In genomic region chr1:192552619-192553225, GRCh38 we compare ENCODE assay signal across 14 cellular contexts. TPM values are rescaled to one million over a fixed set of nuclear protein-coding genes. Genes with fewer than 3 reads are reported as not detected.
A peak's percentile ranks its signal among the peaks of the same experiment; 100 is the strongest.
DNase-seq lines count a peak whose midpoint lies in the region; ATAC-seq, FAIRE-seq and TF ChIP-seq lines count a peak whose summit lies in the region.
"Had no signal": no experiment of that assay in that cellular context is flagged by ENCODE, and none has a peak within 500 bp of the region (broad histone marks: within the 10 kb centered on the region; RNA-seq: fewer than 3 reads in every experiment).

No MANE protein-coding gene starts in this region.

- H3K4me3 ChIP-seq in GM06990 (replicated peaks; ENCODE audit: low read depth, low read length) = peak overlapping the region; percentile 36
- no peak overlapping the region for H3K4me3 ChIP-seq in HepG2 (replicated peaks in 1 of 3; ENCODE audit: insufficient read depth in 1 of 3, low read depth in 2 of 3, low read length in 3 of 3)
- H3K4me3 ChIP-seq: neural progenitor cell had no signal

- 63% methylated on average over 6 of the region's 6 CpGs for WGBS in HepG2 (ENCODE audit: low lambda C conversion rate)

- in situ Hi-C loops in ACHN (cut with HindIII; ENCODE audit: low pct_ligation_motif_present, low pct_unique_long_range_greater_than_20kb, low sequenced_read_pairs) (no loop called here), HepG2 (cut with HindIII; ENCODE audit: extremely low pct_ligation_motif_present, low pct_unique_long_range_greater_than_20kb) (no loop called here)

- peak overlapping the region; percentile 41 for H3K27ac Mint-ChIP-seq in activated T-helper 1 cell treated with anti-CD3 and anti-CD28 coated beads, Interleukin-12 subunit alpha, Interleukin-12 subunit beta, Interleukin-2, Interleukin-4 antibody, amounts not matched to agents 30 ng/mL and 10 ng/mL and 1 ng/mL, durations not matched to agents 14 hours and 24 hours and 36 hours
- H3K27ac Mint-ChIP-seq in stimulated activated naive B cell treated with anti-CD40 and anti-IgM and Interleukin-4, amounts not matched to agents 10 μg/mL and 1 μg/mL and 100 μg/mL, for 72 hours = no peak overlapping the region
- H3K27ac Mint-ChIP-seq: neural progenitor cell had no signal

- H3K27ac ChIP-seq in HepG2 (ENCODE audit: extremely low read length, insufficient read depth, low read length) = no peak overlapping the region
- H3K27ac ChIP-seq: foreskin keratinocyte, neural progenitor cell had no signal

- no peak overlapping the region for H2AFZ ChIP-seq in HepG2 (ENCODE audit: low read length)
- H2AFZ ChIP-seq: neural progenitor cell had no signal

- H3K27me3 ChIP-seq in GM06990 (replicated peaks; ENCODE audit: control insufficient read depth, insufficient read depth, low read length) (no peaks in the 10 kb centered on the region), HepG2 (ENCODE audit: control insufficient read depth in 1 of 2, insufficient read depth in 2 of 2, low read length in 2 of 2) (no peaks in the 10 kb centered on the region)
- H3K27me3 ChIP-seq: BE2C, foreskin keratinocyte, neural progenitor cell had no signal

- BruUV-seq in HepG2 (replicated peaks; lab: Mats Ljungman, UMichigan) = no TSS peak

- POLR2A ChIA-PET in HepG2 (lab: Yijun Ruan, JAX) = no interaction called here

- H3K79me2 ChIP-seq in HepG2 (ENCODE audit: insufficient read depth, low read length) = no peaks in the 10 kb centered on the region

- no peak overlapping the region for H3K4me3 Mint-ChIP-seq in activated T-helper 1 cell treated with anti-CD3 and anti-CD28 coated beads, Interleukin-12 subunit alpha, Interleukin-12 subunit beta, Interleukin-2, Interleukin-4 antibody, amounts not matched to agents 30 ng/mL and 10 ng/mL and 1 ng/mL, durations not matched to agents 14 hours and 24 hours and 36 hours
- no peak overlapping the region for H3K4me3 Mint-ChIP-seq in stimulated activated naive B cell treated with anti-CD40 and anti-IgM and Interleukin-4, amounts not matched to agents 10 μg/mL and 1 μg/mL and 100 μg/mL, for 72 hours
- H3K4me3 Mint-ChIP-seq: neural progenitor cell had no signal

- TF ChIP-seq RAD21 in HepG2 (CRISPR knock-in tag; IDR thresholded peaks at IDR 0.05) = no peak

- no peak for TF ChIP-seq POLR2A in HepG2 (IDR thresholded peaks at IDR 0.05; ENCODE audit: insufficient read depth in 1 of 2, low read depth in 2 of 2, low read length in 2 of 2)

- no peak for TF ChIP-seq CTCF in GM06990 (IDR thresholded peaks at IDR 0.05; ENCODE audit: insufficient read depth, low read length, poor library complexity, severe bottlenecking)
- TF ChIP-seq CTCF in HepG2 (CRISPR knock-in tag; IDR thresholded peaks at IDR 0.05) = no peak

- intact Hi-C loops in activated T-helper 1 cell treated with anti-CD3 and anti-CD28 coated beads, Interleukin-12 subunit alpha, Interleukin-12 subunit beta, Interleukin-2, Interleukin-4 antibody, amounts not matched to agents 30 ng/mL and 10 ng/mL and 1 ng/mL, durations not matched to agents 14 hours and 24 hours and 36 hours (cut with micrococcal nuclease) = no loop called here
- intact Hi-C loops in HepG2 (cut with micrococcal nuclease; ENCODE audit: unreplicated experiment) = no loop called here

- H3K4me2 ChIP-seq in HepG2 (ENCODE audit: low read depth, low read length) = no peak overlapping the region
- H3K4me2 ChIP-seq: neural progenitor cell had no signal

- H3K36me3 Mint-ChIP-seq in activated T-helper 1 cell treated with anti-CD3 and anti-CD28 coated beads, Interleukin-12 subunit alpha, Interleukin-12 subunit beta, Interleukin-2, Interleukin-4 antibody, amounts not matched to agents 30 ng/mL and 10 ng/mL and 1 ng/mL, durations not matched to agents 14 hours and 24 hours and 36 hours (ENCODE audit: low read depth) = peaks cover under 1% of the 10 kb centered on the region
- H3K36me3 Mint-ChIP-seq in stimulated activated naive B cell treated with anti-CD40 and anti-IgM and Interleukin-4, amounts not matched to agents 10 μg/mL and 1 μg/mL and 100 μg/mL, for 72 hours = peaks cover 0 to 2% of the 10 kb centered on the region in 2 donors
- H3K36me3 Mint-ChIP-seq: neural progenitor cell had no signal

- DNase-seq in GM06990 (ENCODE audit: extremely low read depth, insufficient read length) (peak; percentile 46), GM19239 (ENCODE audit: insufficient read length, low spot score) (no peak), DMS 273 (lab: John Stamatoyannopoulos, UW; ENCODE audit: unreplicated experiment) (no peak), ACHN (no peak), HepG2 (ENCODE audit: low spot score) (no peak)
- no peak for DNase-seq in activated T-helper 1 cell treated with anti-CD3 and anti-CD28 coated beads, Interleukin-12 subunit alpha, Interleukin-12 subunit beta, Interleukin-2, Interleukin-4 antibody, amounts not matched to agents 30 ng/mL and 10 ng/mL and 1 ng/mL, durations not matched to agents 14 hours and 24 hours and 36 hours (ENCODE audit: low spot score)
- DNase-seq in stimulated activated naive B cell treated with anti-CD40 and anti-IgM and Interleukin-4, amounts not matched to agents 10 μg/mL and 1 μg/mL and 100 μg/mL, for 72 hours = no peak
- DNase-seq: activated CD4-positive, alpha-beta T cell treated with anti-CD3 and anti-CD28 coated beads, Interleukin-2, amount 50 U/mL, for 48 hours; BE2C; foreskin keratinocyte; NCI-H187; NK-92 treated with Interleukin-12 subunit alpha and Interleukin-12 subunit beta, amount 100 ng/mL, for 24 hours had no signal

- no peaks in the 10 kb centered on the region for H3K9me3 Mint-ChIP-seq in activated T-helper 1 cell treated with anti-CD3 and anti-CD28 coated beads, Interleukin-12 subunit alpha, Interleukin-12 subunit beta, Interleukin-2, Interleukin-4 antibody, amounts not matched to agents 30 ng/mL and 10 ng/mL and 1 ng/mL, durations not matched to agents 14 hours and 24 hours and 36 hours
- H3K9me3 Mint-ChIP-seq in stimulated activated naive B cell treated with anti-CD40 and anti-IgM and Interleukin-4, amounts not matched to agents 10 μg/mL and 1 μg/mL and 100 μg/mL, for 72 hours = no peaks in the 10 kb centered on the region

- H3K9me3 ChIP-seq in HepG2 (ENCODE audit: low read length) = no peaks in the 10 kb centered on the region
- H3K9me3 ChIP-seq: BE2C had no signal

- H3K4me1 Mint-ChIP-seq in activated T-helper 1 cell treated with anti-CD3 and anti-CD28 coated beads, Interleukin-12 subunit alpha, Interleukin-12 subunit beta, Interleukin-2, Interleukin-4 antibody, amounts not matched to agents 30 ng/mL and 10 ng/mL and 1 ng/mL, durations not matched to agents 14 hours and 24 hours and 36 hours (ENCODE audit: low read depth) = peaks cover 52% of the 10 kb centered on the region
- peaks cover 17 to 44% of the 10 kb centered on the region in 2 donors for H3K4me1 Mint-ChIP-seq in stimulated activated naive B cell treated with anti-CD40 and anti-IgM and Interleukin-4, amounts not matched to agents 10 μg/mL and 1 μg/mL and 100 μg/mL, for 72 hours

- TF ChIP-seq EP300 in HepG2 (IDR thresholded peaks at IDR 0.05; ENCODE audit: low read depth in 2 of 2, low read length in 2 of 2) (no peak), HepG2 (CRISPR knock-in tag; IDR thresholded peaks at IDR 0.05; ENCODE audit: borderline replicate concordance) (no peak)

- no peak overlapping the region for H3K9ac ChIP-seq in HepG2 (ENCODE audit: insufficient read depth, low read depth, low read length)
- H3K9ac ChIP-seq: neural progenitor cell had no signal

- H4K20me1 ChIP-seq in HepG2 (ENCODE audit: insufficient read depth, low read length) = no peaks in the 10 kb centered on the region

- peak; percentile 33 for ATAC-seq in HG03064 (IDR thresholded peaks at IDR 0.05; ENCODE audit: low read depth, unreplicated experiment)
- ATAC-seq in stimulated activated naive B cell treated with anti-CD40 and anti-IgM and Interleukin-4, amounts not matched to agents 10 μg/mL and 1 μg/mL and 100 μg/mL, for 72 hours (replicated peaks) = no peak
- ATAC-seq in HepG2 = no peak
- ATAC-seq: foreskin keratinocyte had no signal

- H3K4me1 ChIP-seq in HepG2 (ENCODE audit: insufficient read depth, low read length) = no peaks in the 10 kb centered on the region
- H3K4me1 ChIP-seq: BE2C, foreskin keratinocyte had no signal

- H3K27me3 Mint-ChIP-seq in activated T-helper 1 cell treated with anti-CD3 and anti-CD28 coated beads, Interleukin-12 subunit alpha, Interleukin-12 subunit beta, Interleukin-2, Interleukin-4 antibody, amounts not matched to agents 30 ng/mL and 10 ng/mL and 1 ng/mL, durations not matched to agents 14 hours and 24 hours and 36 hours (ENCODE audit: insufficient read depth) = no peaks in the 10 kb centered on the region
- H3K27me3 Mint-ChIP-seq in stimulated activated naive B cell treated with anti-CD40 and anti-IgM and Interleukin-4, amounts not matched to agents 10 μg/mL and 1 μg/mL and 100 μg/mL, for 72 hours = peaks cover 10 to 24% of the 10 kb centered on the region in 2 donors

- CTCF ChIA-PET in HepG2 (lab: Yijun Ruan, JAX; ENCODE audit: low intra/inter-chr PET ratio, low total read pairs) = no interaction called here

- H3K36me3 ChIP-seq in GM06990 (ENCODE audit: control insufficient read depth, insufficient read depth, low read length) = no peaks in the 10 kb centered on the region
- H3K36me3 ChIP-seq in HepG2 (replicated peaks in 1 of 2; ENCODE audit: control insufficient read depth in 1 of 2, insufficient read depth in 2 of 2, low read length in 2 of 2) = no peaks in the 10 kb centered on the region
- H3K36me3 ChIP-seq: BE2C, neural progenitor cell had no signal

- FAIRE-seq in GM19239 (lab: Jason Lieb, UNC) (peak; percentile 76), HepG2 (lab: Jason Lieb, UNC) (no peak)

RNA-seq across cellular contexts. Expression of gene RGS1, which starts 22.9 kb away (rescaled TPM):
- 11.8 and 12.0 TPM in 2 replicates for total RNA-seq in activated T-helper 1 cell treated with anti-CD3 and anti-CD28 coated beads, Interleukin-12 subunit alpha, Interleukin-12 subunit beta, Interleukin-2, Interleukin-4 antibody, amounts not matched to agents 30 ng/mL and 10 ng/mL and 1 ng/mL, durations not matched to agents 14 hours and 24 hours and 36 hours
- total RNA-seq in HepG2 (2016; rRNA removed; fragmentation: Illumina TruSeq; extraction: Trizol) = not detected in 2 replicates
- not detected in 2 replicates for total RNA-seq in HepG2 (2016; cell fraction: cytosol; rRNA removed; fragmentation: Illumina TruSeq; extraction: Trizol; ENCODE audit: low read depth)
- total RNA-seq in HepG2 (2016; cell fraction: insoluble cytoplasmic fraction; rRNA removed; fragmentation: Illumina TruSeq; extraction: Trizol) = not detected in 2 replicates
- total RNA-seq in HepG2 (2016; cell fraction: membrane; rRNA removed; fragmentation: Illumina TruSeq; extraction: Trizol) = not detected in 2 replicates
- not detected in 2 replicates for total RNA-seq in HepG2 (2016; cell fraction: nucleus; rRNA removed; fragmentation: Illumina TruSeq; extraction: Trizol)
- not detected in 2 replicates for polyA plus RNA-seq in HepG2 (2011; rRNA removed)
- 0.03 TPM in 1 of 2 replicates, not detected in the other for polyA plus RNA-seq in HepG2 (2011; cell fraction: cytosol; rRNA removed)
- not detected in 2 replicates for polyA plus RNA-seq in HepG2 (2011; cell fraction: nucleus; rRNA removed)
- not detected in 2 replicates for polyA plus RNA-seq in HepG2 (2012)
- not detected in 2 replicates for polyA plus RNA-seq in HepG2 (2016; cell fraction: cytosol; fragmentation: Illumina TruSeq; extraction: Trizol; ENCODE audit: low read depth)
- polyA plus RNA-seq in HepG2 (2016; cell fraction: insoluble cytoplasmic fraction; fragmentation: Illumina TruSeq; extraction: Trizol; ENCODE audit: low read depth) = not detected in 2 replicates
- not detected in 2 replicates for polyA plus RNA-seq in HepG2 (2016; cell fraction: membrane; fragmentation: Illumina TruSeq; extraction: Trizol; ENCODE audit: low read depth)
- polyA plus RNA-seq in HepG2 (2016; cell fraction: nucleus; fragmentation: Illumina TruSeq; extraction: Trizol; ENCODE audit: insufficient read depth, low read depth) = not detected in 2 replicates
- polyA minus RNA-seq in HepG2 (2011; rRNA and poly(A)+ RNA removed; ENCODE audit: low replicate concordance) = not detected in 2 replicates
- polyA minus RNA-seq in HepG2 (2011; cell fraction: cytosol; rRNA and poly(A)+ RNA removed) = not detected in 2 replicates
- polyA minus RNA-seq in HepG2 (2011; cell fraction: nucleus; rRNA and poly(A)+ RNA removed) = 0.90 TPM in 1 of 2 replicates, not detected in the other
- total RNA-seq: foreskin keratinocyte had no signal
- polyA plus RNA-seq: foreskin keratinocyte had no signal

Comparison
In these comparisons a context has a peak if more than half of its experiments do, and no peak if none do; other contexts are left out.
1. RNA of gene RGS1, which starts 22.9 kb away (total RNA-seq): 11.8 to 12.0 TPM in activated T-helper 1 cell treated with anti-CD3 and anti-CD28 coated beads, Interleukin-12 subunit alpha, Interleukin-12 subunit beta, Interleukin-2, Interleukin-4 antibody, amounts not matched to agents 30 ng/mL and 10 ng/mL and 1 ng/mL, durations not matched to agents 14 hours and 24 hours and 36 hours; not detected in HepG2; every median in the first group is over 10 times any median in the second.